In genomic region chr1:228154685-228155571, GRCh38 we compare ENCODE assay signal across 14 cellular contexts. TPM values are rescaled to one million over a fixed set of nuclear protein-coding genes. Genes with fewer than 3 reads are reported as not detected.
DNase-seq lines count a peak whose midpoint lies in the region; ATAC-seq and TF ChIP-seq lines count a peak whose summit lies in the region.
"Had no signal": no experiment of that assay in that cellular context is flagged by ENCODE, and none has a peak within 500 bp of the region (broad histone marks: within the 10 kb centered on the region; RNA-seq: fewer than 3 reads in every experiment).

No MANE protein-coding gene starts in this region.

- H3K27me3 Mint-ChIP-seq in activated T-cell treated with anti-CD3 and anti-CD28 coated beads, Interleukin-2, amount 50 U/mL, for 4 hours (ENCODE audit: low read depth) = no peaks in the 10 kb centered on the region
- H3K27me3 Mint-ChIP-seq: CD4-positive, CD25-positive, alpha-beta regulatory T cell had no signal

- H3K4me1 Mint-ChIP-seq in activated T-cell treated with anti-CD3 and anti-CD28 coated beads, Interleukin-2, amount 50 U/mL, for 4 hours (ENCODE audit: low read depth) = peaks cover 11% of the 10 kb centered on the region

- no peaks in the 10 kb centered on the region for H3K9me3 ChIP-seq in mucosa of descending colon
- no peaks in the 10 kb centered on the region for H3K9me3 ChIP-seq in aorta (ENCODE audit: control insufficient read depth, low read length)
- no peaks in the 10 kb centered on the region for H3K9me3 ChIP-seq in tibial nerve
- H3K9me3 ChIP-seq: neutrophil had no signal

- no peaks in the 10 kb centered on the region for H3K9me3 Mint-ChIP-seq in activated T-cell treated with anti-CD3 and anti-CD28 coated beads, Interleukin-2, amount 50 U/mL, for 4 hours
- H3K9me3 Mint-ChIP-seq: CD4-positive, CD25-positive, alpha-beta regulatory T cell had no signal

- no peak overlapping the region for H3K27ac ChIP-seq in aorta (ENCODE audit: low read depth in 1 of 2, low read length in 2 of 2)
- H3K27ac ChIP-seq in tibial nerve = no peak overlapping the region
- H3K27ac ChIP-seq in caudate nucleus (ENCODE audit: low read depth, low read length) = no peak overlapping the region
- H3K27ac ChIP-seq: neutrophil had no signal

- no peak for TF ChIP-seq CTCF in mucosa of descending colon (IDR thresholded peaks at IDR 0.05)
- TF ChIP-seq CTCF in tibial nerve (IDR thresholded peaks at IDR 0.05) = no peak

- H3K4me3 Mint-ChIP-seq in activated T-cell treated with anti-CD3 and anti-CD28 coated beads, Interleukin-2, amount 50 U/mL, for 4 hours = no peak overlapping the region

- H3K36me3 ChIP-seq in mucosa of descending colon (ENCODE audit: low read depth) (no peaks in the 10 kb centered on the region), aorta (ENCODE audit: control insufficient read depth in 1 of 2, insufficient read depth in 2 of 2, low read length in 1 of 2) (no peaks in the 10 kb centered on the region), tibial nerve (no peaks in the 10 kb centered on the region)

- intact Hi-C loops in mucosa of descending colon (cut with DNase I, micrococcal nuclease) (no loop called here), aorta (cut with DNase I) (no loop called here)

- H3K27me3 ChIP-seq in aorta (ENCODE audit: control insufficient read depth in 1 of 2, insufficient read depth in 2 of 2, low read length in 1 of 2) = no peaks in the 10 kb centered on the region
- peaks cover 0 to 4% of the 10 kb centered on the region in 2 donors for H3K27me3 ChIP-seq in tibial nerve

- H3K4me3 ChIP-seq in mucosa of descending colon (no peak overlapping the region), aorta (ENCODE audit: low read length in 2 of 2) (no peak overlapping the region), tibial nerve (no peak overlapping the region)

- H3K36me3 Mint-ChIP-seq in activated T-cell treated with anti-CD3 and anti-CD28 coated beads, Interleukin-2, amount 50 U/mL, for 4 hours (ENCODE audit: insufficient read depth) = no peaks in the 10 kb centered on the region
- H3K36me3 Mint-ChIP-seq: CD4-positive, CD25-positive, alpha-beta regulatory T cell had no signal

- WGBS in aorta, 2 donors = 85 to 88% methylated on average over 18 to 19 of the region's 19 CpGs
- 87 to 89% methylated on average over 15 to 19 of the region's 19 CpGs for WGBS in tibial nerve, 2 donors

- peak; percentile 59 for DNase-seq in stimulated activated CD4-positive, alpha-beta T cell treated with anti-CD3 and anti-CD28 coated beads, Interleukin-15, amount 100 ng/mL, for 24 hours
- DNase-seq in stimulated activated CD4-positive, alpha-beta T cell treated with anti-CD3 and anti-CD28 coated beads, Interleukin-12 subunit alpha, Interleukin-12 subunit beta, amount 100 ng/mL, for 4 hours = no peak
- peak; percentile 36 for DNase-seq in activated T-cell treated with anti-CD3 and anti-CD28 coated beads, Interleukin-2, amount 50 U/mL, for 4 hours
- peak in 1 of 3 donors; percentile 27 for DNase-seq in mucosa of descending colon
- peak; percentile 43 to 55 for DNase-seq in aorta
- no peak for DNase-seq in tibial nerve (ENCODE audit: low spot score in 2 of 2)
- DNase-seq in caudate nucleus (lab: John Stamatoyannopoulos, UW) = no peak
- DNase-seq: CD4-positive, CD25-positive, alpha-beta regulatory T cell; effector CD4-positive, alpha-beta T cell; IMR-90; NCI-H226 had no signal

- no peak for TF ChIP-seq EP300 in tibial nerve (IDR thresholded peaks at IDR 0.05)

- TF ChIP-seq POLR2A in tibial nerve (IDR thresholded peaks at IDR 0.05) = no peak

- H3K4me1 ChIP-seq in mucosa of descending colon (ENCODE audit: low read depth) = no peaks in the 10 kb centered on the region
- H3K4me1 ChIP-seq in aorta (ENCODE audit: control insufficient read depth in 1 of 2, insufficient read depth in 2 of 2, low read length in 2 of 2) = no peaks in the 10 kb centered on the region
- H3K4me1 ChIP-seq in tibial nerve = peaks cover 0 to 62% (median 22%) of the 10 kb centered on the region in 4 donors

- ATAC-seq in activated T-cell treated with anti-CD3 and anti-CD28 coated beads, Interleukin-2, amount 50 U/mL, for 4 hours = peak; percentile 86 to 89
- ATAC-seq in mucosa of descending colon = peak; percentile 37
- no peak for ATAC-seq in aorta (ENCODE audit: low FRiP score)
- ATAC-seq in HG02588 (IDR thresholded peaks at IDR 0.05; ENCODE audit: unreplicated experiment) = no peak
- ATAC-seq: SK-N-SH treated with all-trans-retinoic acid at 6 μM for 48 hours had no signal

RNA-seq across cellular contexts. Expression of gene GJC2, which starts 5.2 kb away (rescaled TPM):
- total RNA-seq in activated T-cell treated with anti-CD3 and anti-CD28 coated beads, Interleukin-2, amount 50 U/mL, for 4 hours = under 1 TPM; 0.49 to 0.79 (median 0.53) TPM
- total RNA-seq in mucosa of descending colon (1 to 10 TPM in 2 of 3 donors, under 1 TPM in 1; 0.55 to 8.9 (median 1.5) TPM), aorta (1 to 10 TPM; 4.3 to 4.5 TPM), tibial nerve (10 to 100 TPM in 2 of 4 donors, 1 to 10 TPM in 2; 6.9 to 15.1 (median 9.9) TPM)
- polyA plus RNA-seq in aorta = under 1 TPM; 0.50 to 0.87 TPM
- polyA plus RNA-seq: CD4-positive, CD25-positive, alpha-beta regulatory T cell had no signal

RNA-seq across cellular contexts. Expression of gene IBA57, which starts 10.7 kb away (rescaled TPM):
- total RNA-seq in activated T-cell treated with anti-CD3 and anti-CD28 coated beads, Interleukin-2, amount 50 U/mL, for 4 hours = 10 to 100 TPM; 14.5 to 17.6 (median 15.9) TPM
- total RNA-seq in mucosa of descending colon = 10 to 100 TPM; 11.5 to 12.9 (median 11.8) TPM
- 10 to 100 TPM in 1 of 2 donors, 1 to 10 TPM in 1; 7.8 to 11.1 TPM for total RNA-seq in aorta
- polyA plus RNA-seq in aorta = 1 to 10 TPM in 1 of 2 donors, under 1 TPM in 1; 0.95 to 1.8 TPM
- 10 to 100 TPM in 1 of 4 donors, 1 to 10 TPM in 3; 5.5 to 17.8 (median 9.2) TPM for total RNA-seq in tibial nerve

RNA-seq across cellular contexts. Expression of gene GUK1, which starts 14.8 kb away (rescaled TPM):
- 100 to 1,000 TPM; 219 to 248 (median 242) TPM for total RNA-seq in activated T-cell treated with anti-CD3 and anti-CD28 coated beads, Interleukin-2, amount 50 U/mL, for 4 hours
- total RNA-seq in mucosa of descending colon (100 to 1,000 TPM; 165 to 182 (median 178) TPM), aorta (100 to 1,000 TPM; 247 to 248 TPM), tibial nerve (100 to 1,000 TPM; 501 to 540 (median 510) TPM)
- polyA plus RNA-seq in aorta = 100 to 1,000 TPM; 660 to 973 TPM

RNA-seq across cellular contexts. Expression of gene MRPL55, which starts 45.8 kb away (rescaled TPM):
- total RNA-seq in activated T-cell treated with anti-CD3 and anti-CD28 coated beads, Interleukin-2, amount 50 U/mL, for 4 hours = 10 to 100 TPM; 82.3 to 93.0 (median 89.5) TPM
- total RNA-seq in mucosa of descending colon = 10 to 100 TPM; 24.3 to 42.1 (median 37.3) TPM
- total RNA-seq in aorta = 10 to 100 TPM; 27.4 to 35.4 TPM
- 100 to 1,000 TPM in 1 of 2 donors, 10 to 100 TPM in 1; 41.8 to 152 TPM for polyA plus RNA-seq in aorta
- 10 to 100 TPM; 68.7 to 83.7 (median 80.0) TPM for total RNA-seq in tibial nerve

RNA-seq across cellular contexts. Expression of gene C1orf35, which starts 51.8 kb away (rescaled TPM):
- 10 to 100 TPM; 41.0 to 41.9 (median 41.7) TPM for total RNA-seq in activated T-cell treated with anti-CD3 and anti-CD28 coated beads, Interleukin-2, amount 50 U/mL, for 4 hours
- total RNA-seq in mucosa of descending colon (10 to 100 TPM; 10.6 to 15.7 (median 13.9) TPM), aorta (10 to 100 TPM in 1 of 2 donors, 1 to 10 TPM in 1; 7.9 to 11.4 TPM), tibial nerve (10 to 100 TPM; 26.4 to 38.5 (median 27.1) TPM)
- polyA plus RNA-seq in aorta = 10 to 100 TPM in 1 of 2 donors, 1 to 10 TPM in 1; 3.6 to 36.2 TPM

Comparison
In these comparisons a context has a peak if more than half of its experiments do, and no peak if none do; other contexts are left out.
1. DNase-seq: peak in stimulated activated CD4-positive, alpha-beta T cell treated with anti-CD3 and anti-CD28 coated beads, Interleukin-15, amount 100 ng/mL, for 24 hours (single experiment), activated T-cell treated with anti-CD3 and anti-CD28 coated beads, Interleukin-2, amount 50 U/mL, for 4 hours (single experiment) and aorta (2 of 2); none in stimulated activated CD4-positive, alpha-beta T cell treated with anti-CD3 and anti-CD28 coated beads, Interleukin-12 subunit alpha, Interleukin-12 subunit beta, amount 100 ng/mL, for 4 hours (single experiment), tibial nerve (0 of 2) and caudate nucleus (0 of 61).
2. ATAC-seq: peak in activated T-cell treated with anti-CD3 and anti-CD28 coated beads, Interleukin-2, amount 50 U/mL, for 4 hours (2 of 2) and mucosa of descending colon (single experiment); none in aorta (single experiment) and HG02588 (single experiment).